In genomic region chr11:65465471-65465870, GRCh38 we compare ENCODE assay signal across 8 cellular contexts. TPM values are rescaled to one million over a fixed set of nuclear protein-coding genes. Genes with fewer than 3 reads are reported as not detected.
A peak's percentile ranks its signal among the peaks of the same experiment; 100 is the strongest.
DNase-seq lines count a peak whose midpoint lies in the region; ATAC-seq and TF ChIP-seq lines count a peak whose summit lies in the region.
"Not testable (repeated sequence)": the region's sequence is repeated elsewhere in the genome, so short reads cannot be mapped to it uniquely, and the experiment has no call there.

No MANE protein-coding gene starts in this region.

- not testable (repeated sequence) for H3K9me3 Mint-ChIP-seq in neural progenitor cell

- not testable (repeated sequence) for H3K4me1 Mint-ChIP-seq in neural progenitor cell

- TF ChIP-seq RAD21 in IMR-90 (IDR thresholded peaks at IDR 0.05; ENCODE audit: low read length): not testable (repeated sequence)

- H3K4ac ChIP-seq in IMR-90 (ENCODE audit: low read depth, low read length); mesenchymal stem cell (ENCODE audit: low read depth in 1 of 2, low read length in 2 of 2): not testable (repeated sequence)

- not testable (repeated sequence) for H3K23ac ChIP-seq in IMR-90 (ENCODE audit: low read depth, low read length); mesenchymal stem cell (ENCODE audit: low read length in 2 of 2)

- CTCF ChIA-PET in IMR-90 (lab: Yijun Ruan, JAX): interaction anchor here (0.7 kb wide), 1 partner anchor 28 kb away, joined by 6 read pairs; no protein-coding TSS in a partner anchor
- CTCF ChIA-PET in Panc1 (lab: Charles Lee): interaction anchor here (0.6 kb wide), 1 partner anchor 45 kb away, joined by 4 read pairs; no protein-coding TSS in a partner anchor

- not testable (repeated sequence) for H3K36me3 ChIP-seq in IMR-90 (ENCODE audit: control insufficient read depth, insufficient read depth, low read length); Panc1 (ENCODE audit: control insufficient read depth, insufficient read depth, low read length); cardiac muscle cell; neural progenitor cell; psoas muscle (ENCODE audit: insufficient read depth in 1 of 2, low read depth in 1 of 2)
- H3K36me3 ChIP-seq in mesenchymal stem cell (ENCODE audit: control insufficient read depth in 1 of 2, insufficient read depth in 2 of 2, low read depth in 1 of 2, low read length in 2 of 2): peaks cover 0 to 10% of the 10 kb centered on the region in 2 experiments

- H3K9ac ChIP-seq in IMR-90 (ENCODE audit: low read depth, low read length); mesenchymal stem cell (ENCODE audit: low read length); neural progenitor cell: not testable (repeated sequence)

- H3K14ac ChIP-seq in IMR-90 (replicated peaks; ENCODE audit: low read depth, low read length): 0 out of 2 replicates have a peak overlapping the region, but pooled peaks have one; percentile 66
- not testable (repeated sequence) for H3K14ac ChIP-seq in mesenchymal stem cell (ENCODE audit: low read length in 2 of 2)

- not testable (repeated sequence) for H2BK120ac ChIP-seq in IMR-90 (ENCODE audit: low read depth, low read length); mesenchymal stem cell (ENCODE audit: low read depth, low read length)

- H4K5ac ChIP-seq in IMR-90 (ENCODE audit: low read depth, low read length): not testable (repeated sequence)

- H3K18ac ChIP-seq in IMR-90 (ENCODE audit: low read depth, low read length); mesenchymal stem cell (ENCODE audit: low read depth in 1 of 2, low read length in 2 of 2): not testable (repeated sequence)

- H2AK9ac ChIP-seq in IMR-90 (replicated peaks; ENCODE audit: low read depth, low read length, poor library complexity): not testable (repeated sequence)

- not testable (repeated sequence) for H2BK15ac ChIP-seq in IMR-90 (ENCODE audit: low read depth, low read length); mesenchymal stem cell (ENCODE audit: low read depth, poor library complexity, severe bottlenecking)

- TF ChIP-seq POLR2A in IMR-90 (IDR thresholded peaks at IDR 0.05; ENCODE audit: low read depth, low read length): not testable (repeated sequence)

- H3K4me2 ChIP-seq in IMR-90 (ENCODE audit: low read depth, low read length); mesenchymal stem cell (ENCODE audit: low read length, poor library complexity, severe bottlenecking); neural progenitor cell: not testable (repeated sequence)

- not testable (repeated sequence) for H4K20me1 ChIP-seq in IMR-90 (ENCODE audit: insufficient read depth, low read length); neural progenitor cell (ENCODE audit: low read depth)

- H3K9me1 ChIP-seq in IMR-90 (ENCODE audit: insufficient read depth, low read length): not testable (repeated sequence)

- not testable (repeated sequence) for H2AFZ ChIP-seq in IMR-90 (replicated peaks; ENCODE audit: low read length, poor library complexity); mesenchymal stem cell (ENCODE audit: low read depth, low read length); neural progenitor cell (replicated peaks)

- H3K27me3 Mint-ChIP-seq in neural progenitor cell (ENCODE audit: insufficient read depth, low read depth): not testable (repeated sequence)

- not testable (repeated sequence) for H3K79me2 ChIP-seq in neural progenitor cell (ENCODE audit: low read depth)

- DNase-seq in IMR-90; Panc1 (ENCODE audit: low read depth, low spot score); cardiac muscle cell (ENCODE audit: low read depth in 1 of 2, low spot score in 1 of 2); neural progenitor cell (ENCODE audit: low spot score); psoas muscle: not testable (repeated sequence)
- peak; percentile 26 for DNase-seq in NCI-H82 (lab: John Stamatoyannopoulos, UW)
- DNase-seq in right cardiac atrium: peak in 2 of 3 donors; percentile 36 to 43
- DNase-seq in mesenchymal stem cell: peak; percentile 51

- not testable (repeated sequence) for H3K4me3 ChIP-seq in IMR-90 (ENCODE audit: insufficient read depth, low read depth, low read length); Panc1 (ENCODE audit: low read depth in 2 of 2, low read length in 2 of 2); cardiac muscle cell; right cardiac atrium (ENCODE audit: low read length); mesenchymal stem cell (ENCODE audit: insufficient read depth in 1 of 2, low read depth in 1 of 2, low read length in 2 of 2); neural progenitor cell; psoas muscle

- not testable (repeated sequence) for H3F3A ChIP-seq in neural progenitor cell (ENCODE audit: low read depth)

- intact Hi-C loops in IMR-90 (cut with micrococcal nuclease); Panc1 (cut with micrococcal nuclease; ENCODE audit: unreplicated experiment); psoas muscle (cut with DNase I): not testable (repeated sequence)
- intact Hi-C loops in right cardiac atrium (cut with DNase I): loop anchor here in 1 of 4 donors (5.0 kb wide), 1 partner anchor 33 kb away; no protein-coding TSS in a partner anchor

- not testable (repeated sequence) for H3K36me3 Mint-ChIP-seq in neural progenitor cell

- not testable (repeated sequence) for H3K4me1 ChIP-seq in IMR-90 (ENCODE audit: control insufficient read depth, insufficient read depth, low read length); cardiac muscle cell (ENCODE audit: low read depth); right cardiac atrium (ENCODE audit: control insufficient read depth, insufficient read depth, low read length); mesenchymal stem cell (ENCODE audit: control insufficient read depth, insufficient read depth, low read depth, low read length); neural progenitor cell; psoas muscle
- H3K4me1 ChIP-seq in Panc1 (ENCODE audit: control insufficient read depth, insufficient read depth, low read length): peaks cover 19% of the 10 kb centered on the region

- peaks cover 0 to 20% of the 10 kb centered on the region in 2 experiments; a peak in 2 of 4 replicates for H3K79me1 ChIP-seq in IMR-90 (ENCODE audit: low read depth in 1 of 2, low read length in 2 of 2)
- not testable (repeated sequence) for H3K79me1 ChIP-seq in mesenchymal stem cell (replicated peaks; ENCODE audit: low read length, poor library complexity, severe bottlenecking)

- BruUV-seq in IMR-90 (replicated peaks; lab: Mats Ljungman, UMichigan); Panc1 (replicated peaks; lab: Mats Ljungman, UMichigan): not testable (repeated sequence)

- H3K9me3 ChIP-seq in IMR-90 (ENCODE audit: control insufficient read depth, insufficient read depth, low read length); Panc1 (ENCODE audit: control insufficient read depth, insufficient read depth, low read depth, low read length); cardiac muscle cell (ENCODE audit: low read depth); right cardiac atrium (ENCODE audit: control insufficient read depth, low read length); mesenchymal stem cell (ENCODE audit: control insufficient read depth, low read length); neural progenitor cell (ENCODE audit: low read depth); psoas muscle: not testable (repeated sequence)

- in situ Hi-C loops in IMR-90 (cut with MboI; ENCODE audit: low sequenced_read_pairs); Panc1 (cut with HindIII; ENCODE audit: low pct_unique_long_range_greater_than_20kb, low sequenced_read_pairs): not testable (repeated sequence)

- H4K8ac ChIP-seq in IMR-90 (ENCODE audit: low read depth in 2 of 2, low read length in 2 of 2); mesenchymal stem cell (ENCODE audit: low read length): not testable (repeated sequence)

- not testable (repeated sequence) for H4K91ac ChIP-seq in IMR-90 (ENCODE audit: insufficient read depth, low read depth, low read length); mesenchymal stem cell (ENCODE audit: low read length)

- WGBS in IMR-90 (ENCODE audit: extremely low coverage in 2 of 2, insufficient read length in 1 of 2), 2 experiments: 94% methylated on average over 12 of the region's 18 CpGs; no CpG with 5 or more reads in 1 of the 2 experiments
- WGBS in right cardiac atrium: 93% methylated on average over 18 of the region's 18 CpGs
- 98% methylated on average over 17 of the region's 18 CpGs for WGBS in mesenchymal stem cell
- WGBS in psoas muscle, 3 donors: 92 to 96% (median 93%) methylated on average over 18 of the region's 18 CpGs

- dilution Hi-C loops in IMR-90 (cut with HindIII; ENCODE audit: low sequenced_read_pairs, unreplicated experiment): not testable (repeated sequence)

- peak overlapping the region; percentile 14 for H3K4me3 Mint-ChIP-seq in neural progenitor cell

- not testable (repeated sequence) for H2BK20ac ChIP-seq in IMR-90 (ENCODE audit: low read depth, low read length)

- not testable (repeated sequence) for H2BK5ac ChIP-seq in IMR-90 (ENCODE audit: low read depth, low read length, poor library complexity, severe bottlenecking); mesenchymal stem cell (ENCODE audit: low read depth, low read length, poor library complexity, severe bottlenecking)

- TF ChIP-seq CTCF in IMR-90 (conservative IDR thresholded peaks at IDR 0.05; ENCODE audit: low read depth, low read length); Panc1 (IDR thresholded peaks at IDR 0.05); cardiac muscle cell (IDR thresholded peaks at IDR 0.05; ENCODE audit: low read depth, low read length); neural progenitor cell (IDR thresholded peaks at IDR 0.05); psoas muscle (IDR thresholded peaks at IDR 0.05): not testable (repeated sequence)

- not testable (repeated sequence) for H2AK5ac ChIP-seq in IMR-90 (ENCODE audit: low read depth, low read length); mesenchymal stem cell (ENCODE audit: low read length, severe bottlenecking)

- not testable (repeated sequence) for H2BK12ac ChIP-seq in mesenchymal stem cell (ENCODE audit: low read length in 2 of 2)

- H3K27me3 ChIP-seq in IMR-90 (ENCODE audit: control insufficient read depth, insufficient read depth, low read length); Panc1 (ENCODE audit: control insufficient read depth, insufficient read depth, low read length); cardiac muscle cell; right cardiac atrium (ENCODE audit: control insufficient read depth, insufficient read depth); mesenchymal stem cell (ENCODE audit: control insufficient read depth in 1 of 2, insufficient read depth in 1 of 2, low read length in 2 of 2); psoas muscle (ENCODE audit: insufficient read depth in 3 of 3, low read length in 2 of 3): not testable (repeated sequence)
- peaks cover 64% of the 10 kb centered on the region for H3K27me3 ChIP-seq in neural progenitor cell

- not testable (repeated sequence) for H3K56ac ChIP-seq in IMR-90 (ENCODE audit: extremely low read depth, insufficient read depth, low read length)

- not testable (repeated sequence) for H3K27ac ChIP-seq in IMR-90 (ENCODE audit: insufficient read depth, low read length); right cardiac atrium (ENCODE audit: low read length); mesenchymal stem cell (ENCODE audit: low read length, poor library complexity, severe bottlenecking); neural progenitor cell
- H3K27ac ChIP-seq in Panc1 (ENCODE audit: low read length) (peak overlapping the region; percentile 69), cardiac muscle cell (peak overlapping the region; percentile 37), psoas muscle (peak overlapping the region; percentile 1)

- not testable (repeated sequence) for H3K27ac Mint-ChIP-seq in neural progenitor cell

- POLR2A ChIA-PET in IMR-90 (lab: Charles Lee; ENCODE audit: unreplicated experiment) (interaction anchor here (0.6 to 2.3 kb wide), 4 partner anchors 13 to 37 kb away, joined by 3 to 11 read pairs (median 6); partner anchors contain the start of gene MALAT1), Panc1 (lab: Charles Lee) (interaction anchor here (0.6 to 2.0 kb wide), 8 partner anchors 9 to 77 kb away, joined by 4 to 8 read pairs (median 6); partner anchors contain the start of gene MALAT1)

- ATAC-seq in IMR-90 (ENCODE audit: low read depth); right cardiac atrium; psoas muscle: not testable (repeated sequence)
- 0 out of 2 replicates have a peak, but pooled peaks have one; percentile 2 for ATAC-seq in Panc1

RNA-seq across cellular contexts. Expression of gene MALAT1, which starts 33.4 kb away (rescaled TPM):
- total RNA-seq in IMR-90 (2012; rRNA removed) (3,569 and 5,244 TPM in 2 replicates), Panc1 (2021; ENCODE audit: unreplicated experiment) (13,645 TPM), cardiac muscle cell (3,311 and 7,439 TPM in 2 replicates), right cardiac atrium (1,000 to 10,000 TPM; 3,773 to 5,353 (median 5,000) TPM), neural progenitor cell (ENCODE audit: low replicate concordance) (5,397 and 9,030 TPM in 2 replicates), psoas muscle (over 10,000 TPM in 1 of 4 donors, 1,000 to 10,000 TPM in 3; 3,071 to 11,376 (median 4,986) TPM)
- polyA plus RNA-seq in IMR-90 (2012; rRNA removed) (430 and 636 TPM in 2 replicates), cardiac muscle cell (16,838 and 18,899 TPM in 2 replicates), right cardiac atrium (1,948 TPM), psoas muscle (100 to 1,000 TPM; 102 to 846 (median 299) TPM)
- polyA plus RNA-seq in IMR-90 (2012; cell fraction: cytosol; rRNA removed): 4.7 and 16.7 TPM in 2 replicates
- polyA plus RNA-seq in IMR-90 (2012; cell fraction: nucleus; rRNA removed; ENCODE audit: low replicate concordance): 481 and 5,232 TPM in 2 replicates
- 690 TPM for polyA plus RNA-seq in Panc1 (2012; ENCODE audit: insufficient read length)
- polyA plus RNA-seq in mesenchymal stem cell (2013, experiment 1 of 2): 972 TPM
- 756 TPM for polyA plus RNA-seq in mesenchymal stem cell (2013, experiment 2 of 2)

RNA-seq across cellular contexts. Expression of gene NEAT1, which starts 42.9 kb away (rescaled TPM):
- 30.1 and 38.0 TPM in 2 replicates for total RNA-seq in IMR-90 (2012; rRNA removed)
- 56.3 and 114 TPM in 2 replicates for polyA plus RNA-seq in IMR-90 (2012; rRNA removed)
- polyA plus RNA-seq in IMR-90 (2012; cell fraction: cytosol; rRNA removed): 12.5 and 21.1 TPM in 2 replicates
- 237 and 1,050 TPM in 2 replicates for polyA plus RNA-seq in IMR-90 (2012; cell fraction: nucleus; rRNA removed; ENCODE audit: low replicate concordance)
- 731 TPM for total RNA-seq in Panc1 (2021; ENCODE audit: unreplicated experiment)
- 190 TPM for polyA plus RNA-seq in Panc1 (2012; ENCODE audit: insufficient read length)
- 3.4 and 11.3 TPM in 2 replicates for total RNA-seq in cardiac muscle cell
- 4.2 and 5.6 TPM in 2 replicates for polyA plus RNA-seq in cardiac muscle cell
- total RNA-seq in right cardiac atrium: 100 to 1,000 TPM; 346 to 441 (median 427) TPM
- polyA plus RNA-seq in right cardiac atrium: 441 TPM
- 51.2 TPM for polyA plus RNA-seq in mesenchymal stem cell (2013, experiment 1 of 2)
- 44.5 TPM for polyA plus RNA-seq in mesenchymal stem cell (2013, experiment 2 of 2)
- total RNA-seq in neural progenitor cell (ENCODE audit: low replicate concordance): 2.8 and 4.0 TPM in 2 replicates
- 1,000 to 10,000 TPM in 1 of 4 donors, 100 to 1,000 TPM in 3; 517 to 1,759 (median 646) TPM for total RNA-seq in psoas muscle
- 100 to 1,000 TPM; 474 to 758 (median 716) TPM for polyA plus RNA-seq in psoas muscle

RNA-seq across cellular contexts. Expression of gene SCYL1, which starts 59.4 kb away (rescaled TPM):
- total RNA-seq in IMR-90 (2012; rRNA removed): 95.8 and 96.4 TPM in 2 replicates
- 150 and 172 TPM in 2 replicates for polyA plus RNA-seq in IMR-90 (2012; rRNA removed)
- polyA plus RNA-seq in IMR-90 (2012; cell fraction: cytosol; rRNA removed): 166 and 172 TPM in 2 replicates
- 173 and 359 TPM in 2 replicates for polyA plus RNA-seq in IMR-90 (2012; cell fraction: nucleus; rRNA removed; ENCODE audit: low replicate concordance)
- total RNA-seq in Panc1 (2021; ENCODE audit: unreplicated experiment): 117 TPM
- 172 TPM for polyA plus RNA-seq in Panc1 (2012; ENCODE audit: insufficient read length)
- total RNA-seq in cardiac muscle cell: 157 and 168 TPM in 2 replicates
- 139 and 146 TPM in 2 replicates for polyA plus RNA-seq in cardiac muscle cell
- total RNA-seq in right cardiac atrium: 10 to 100 TPM; 59.9 to 65.2 (median 62.8) TPM
- polyA plus RNA-seq in right cardiac atrium: 56.6 TPM
- 114 TPM for polyA plus RNA-seq in mesenchymal stem cell (2013, experiment 1 of 2)
- 115 TPM for polyA plus RNA-seq in mesenchymal stem cell (2013, experiment 2 of 2)
- total RNA-seq in neural progenitor cell (ENCODE audit: low replicate concordance): 16.9 and 45.2 TPM in 2 replicates
- 100 to 1,000 TPM in 1 of 4 donors, 10 to 100 TPM in 3; 77.8 to 106 (median 92.6) TPM for total RNA-seq in psoas muscle
- polyA plus RNA-seq in psoas muscle: 10 to 100 TPM; 66.9 to 87.4 (median 79.4) TPM
